22 cellular contexts compared by ENCODE assay signal in the genomic region with DNA sequence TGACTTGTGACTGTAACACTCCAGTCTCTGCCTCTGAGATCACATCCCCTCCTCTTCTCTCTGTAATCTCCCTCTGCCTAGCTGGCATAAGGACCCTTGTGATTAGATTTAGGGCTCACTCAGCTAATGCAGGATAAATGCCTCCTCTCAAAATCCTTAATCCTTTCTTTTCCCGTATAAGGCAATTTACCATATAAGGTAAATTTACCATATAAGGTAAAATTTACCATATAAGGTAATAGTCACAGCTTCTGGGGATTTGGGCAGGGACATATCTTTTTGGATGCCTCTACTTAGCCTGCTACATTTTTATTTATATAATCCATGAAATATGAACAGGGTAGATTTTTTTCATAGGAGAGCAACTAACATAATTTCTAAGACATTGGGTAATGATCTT.
"Had no signal": no experiment of that assay in that cellular context is flagged by ENCODE, and none has a peak within 500 bp of the region (broad histone marks: within the 10 kb centered on the region; RNA-seq: fewer than 3 reads in every experiment).

No MANE protein-coding gene starts in this region.

- FAIRE-seq: kidney, small intestine had no signal

- H3K27ac ChIP-seq: dorsolateral prefrontal cortex, hepatocyte, left ventricle myocardium inferior, lower lobe of right lung, neural progenitor cell, ovary, right atrium auricular region, stomach, thoracic aorta, transverse colon had no signal

- H2AFZ ChIP-seq: hepatocyte, neural progenitor cell had no signal

- H3K36me3 ChIP-seq: left ventricle myocardium inferior, lower lobe of right lung, neural progenitor cell, ovary, right atrium auricular region, stomach, thoracic aorta, transverse colon had no signal

- H3K27me3 ChIP-seq: hepatocyte, neural progenitor cell, ovary, right atrium auricular region, stomach had no signal

- H3K9me3 ChIP-seq: ovary, right atrium auricular region, stomach, thoracic aorta, transverse colon had no signal

- H3K4me3 ChIP-seq: dorsolateral prefrontal cortex, hepatocyte, left ventricle myocardium inferior, lower lobe of right lung, neural progenitor cell, ovary, right atrium auricular region, stomach, thoracic aorta, transverse colon had no signal

- H3K4me1 ChIP-seq: left ventricle myocardium inferior, lower lobe of right lung, neural progenitor cell, right atrium auricular region, stomach, transverse colon had no signal

- ATAC-seq: left cardiac atrium; lower lobe of right lung; natural killer cell treated with Interleukin-12 subunit alpha and Interleukin-12 subunit beta and Interleukin-15 and Interleukin-18, amount 100 ng/mL, for 72 hours had no signal

- DNase-seq: dorsolateral prefrontal cortex; effector CD8-positive, alpha-beta T cell; foreskin melanocyte; head of caudate nucleus; kidney; left cardiac atrium; left ventricle myocardium inferior; lower lobe of right lung; midbrain; nucleus accumbens; ovary; small intestine; stimulated activated CD4-positive, alpha-beta T cell treated with anti-CD3 and anti-CD28 coated beads, Interleukin-12 subunit alpha, Interleukin-12 subunit beta, amount 100 ng/mL, for 4 hours; stimulated activated naive CD4-positive, alpha-beta T cell; stomach; substantia nigra; transverse colon had no signal

- H3K4me2 ChIP-seq: hepatocyte, neural progenitor cell had no signal

- H3K9ac ChIP-seq: neural progenitor cell had no signal

- H3K79me2 ChIP-seq: hepatocyte had no signal
